Comparison of ENCODE assay signal across 9 cellular contexts in the genomic region with DNA sequence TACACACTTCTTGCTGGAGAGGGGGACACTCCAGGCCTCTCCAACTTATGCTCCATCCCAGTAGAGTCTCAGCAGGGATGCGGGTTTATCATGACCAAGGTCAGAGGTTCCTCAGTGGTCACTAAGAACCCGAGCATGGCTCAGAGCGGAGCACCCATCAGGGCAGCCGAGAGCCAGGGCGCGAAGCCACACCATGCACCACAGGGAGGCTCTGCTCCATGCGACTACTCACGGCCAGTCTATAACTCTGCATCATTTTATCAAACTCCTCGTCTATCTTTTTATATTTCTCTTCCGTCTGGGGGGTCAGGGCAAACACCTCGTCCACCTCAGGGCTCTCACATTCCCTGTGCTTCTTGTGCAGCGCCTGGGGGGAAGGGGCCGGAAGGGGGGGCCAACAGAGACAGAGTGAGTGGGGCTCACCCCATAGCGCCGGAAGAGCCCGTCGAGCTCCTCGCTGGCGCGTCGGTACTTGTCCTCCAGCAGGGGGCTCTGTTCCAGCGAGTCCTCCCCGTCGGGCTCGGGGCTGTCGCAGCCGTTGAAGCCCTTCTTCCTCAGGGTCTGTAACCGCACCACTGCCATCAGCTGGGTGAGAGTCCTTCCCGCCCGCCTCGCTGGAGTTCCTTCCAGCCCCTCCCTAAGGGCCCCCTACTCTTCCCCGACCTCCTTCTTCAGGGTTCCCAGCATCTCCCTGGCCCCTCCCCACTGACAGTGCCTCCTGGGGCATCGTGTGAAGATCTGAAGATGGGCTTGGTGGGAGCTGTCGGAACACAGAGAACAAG.
DNase-seq lines count a peak whose midpoint lies in the region; ATAC-seq and TF ChIP-seq lines count a peak whose summit lies in the region.
"Had no signal": no experiment of that assay in that cellular context is flagged by ENCODE, and none has a peak within 500 bp of the region (broad histone marks: within the 10 kb centered on the region; RNA-seq: fewer than 3 reads in every experiment).

No MANE protein-coding gene starts in this region.

- intact Hi-C loops in dendritic cell treated with granulocyte-macrophage colony-stimulating factor and Interleukin-4, amounts not matched to agents 40 ng/mL and 50 ng/mL, for 4 days (cut with micrococcal nuclease), result loop anchor here (5.0 kb wide), 1 partner anchor 92 kb away; a partner anchor contains a TSS

- H4K20me1 ChIP-seq in KMS-11 (ENCODE audit: insufficient read depth), result peaks cover 18% of the 10 kb centered on the region; the same call in 1 of the 2 replicates

- DNase-seq in activated CD4-positive, alpha-beta T cell treated with anti-CD3 and anti-CD28 coated beads, Interleukin-2, amount 50 U/mL, for 1 hour, result peak; percentile 77
- peak; percentile 25 for DNase-seq in midbrain (lab: John Stamatoyannopoulos, UW)
- peak; percentile 61 to 69 for DNase-seq in stimulated activated CD8-positive, alpha-beta memory T cell treated with anti-CD3 and anti-CD28 coated beads, Interleukin-7, amount 100 ng/mL, for 4 hours (ENCODE audit: low read depth in 2 of 2)
- DNase-seq in NCI-H128 (lab: John Stamatoyannopoulos, UW; ENCODE audit: unreplicated experiment), result no peak

- H3K4me3 Mint-ChIP-seq in dendritic cell treated with granulocyte-macrophage colony-stimulating factor and Interleukin-4, amounts not matched to agents 40 ng/mL and 50 ng/mL, for 4 days, result no peak overlapping the region

- TF ChIP-seq CTCF in GM12872 (IDR thresholded peaks at IDR 0.05; ENCODE audit: insufficient read depth, low read depth, low read length) (peak; percentile 94), KMS-11 (conservative IDR thresholded peaks at IDR 0.05; ENCODE audit: low read depth, low read length) (peak; percentile 81)

- no peaks in the 10 kb centered on the region for H3K27me3 ChIP-seq in KMS-11 (ENCODE audit: insufficient read depth, low read depth)
- H3K27me3 ChIP-seq: SJSA1 had no signal

- H3K36me3 Mint-ChIP-seq in dendritic cell treated with granulocyte-macrophage colony-stimulating factor and Interleukin-4, amounts not matched to agents 40 ng/mL and 50 ng/mL, for 4 days (ENCODE audit: low read depth), result peaks cover 85% of the 10 kb centered on the region

- peak overlapping the region; percentile 15 for H3K27ac ChIP-seq in KMS-11
- H3K27ac ChIP-seq: SJSA1 had no signal

- H3K4me1 ChIP-seq in KMS-11 (ENCODE audit: low read depth, poor library complexity, severe bottlenecking), result peaks cover 54% of the 10 kb centered on the region

- peaks cover 36% of the 10 kb centered on the region for H3K79me2 ChIP-seq in KMS-11 (ENCODE audit: insufficient read depth, low read depth)

- H3K27me3 Mint-ChIP-seq in dendritic cell treated with granulocyte-macrophage colony-stimulating factor and Interleukin-4, amounts not matched to agents 40 ng/mL and 50 ng/mL, for 4 days, result no peaks in the 10 kb centered on the region

- H3K9me3 Mint-ChIP-seq in dendritic cell treated with granulocyte-macrophage colony-stimulating factor and Interleukin-4, amounts not matched to agents 40 ng/mL and 50 ng/mL, for 4 days, result no peaks in the 10 kb centered on the region

- H3K36me3 ChIP-seq in KMS-11 (ENCODE audit: insufficient read depth), result peaks cover 56% of the 10 kb centered on the region; the same call in 1 of the 2 replicates

- no peak overlapping the region for H3K9ac ChIP-seq in KMS-11

- peak overlapping the region; percentile 4; the same call in 1 of the 2 replicates for H3K4me2 ChIP-seq in KMS-11

- no peak for ATAC-seq in GM18861 (IDR thresholded peaks at IDR 0.05; ENCODE audit: unreplicated experiment)

- H3K4me1 Mint-ChIP-seq in dendritic cell treated with granulocyte-macrophage colony-stimulating factor and Interleukin-4, amounts not matched to agents 40 ng/mL and 50 ng/mL, for 4 days (ENCODE audit: low read depth), result peaks cover 61% of the 10 kb centered on the region

- H3K27ac Mint-ChIP-seq in dendritic cell treated with granulocyte-macrophage colony-stimulating factor and Interleukin-4, amounts not matched to agents 40 ng/mL and 50 ng/mL, for 4 days, result peak overlapping the region; percentile 78

- H3K4me3 ChIP-seq in KMS-11 (IDR thresholded peaks at IDR 0.05; ENCODE audit: insufficient read depth, low read depth, low read length), result no peak overlapping the region
- H3K4me3 ChIP-seq: SJSA1 had no signal

- no peak overlapping the region for H2AFZ ChIP-seq in KMS-11 (ENCODE audit: low read depth)
